ENCODE assay signal across 8 cellular contexts in genomic region chr16:3234543-3235541, GRCh38. TPM values are rescaled to one million over a fixed set of nuclear protein-coding genes. Genes with fewer than 3 reads are reported as not detected.
DNase-seq lines count a peak whose midpoint lies in the region; ATAC-seq and TF ChIP-seq lines count a peak whose summit lies in the region.

Gene ZNF200, minus strand, starts transcription at chr16:3235158. Its CDS starts 1,403 bp downstream, at chr16:3233755.

- peak within 1 kb of the TSS; percentile 96 to 97 for H3K27ac Mint-ChIP-seq in natural killer cell treated with Interleukin-12 subunit alpha and Interleukin-12 subunit beta and Interleukin-15 and Interleukin-18, amount 100 ng/mL, for 72 hours

- peaks cover 12% of the 10 kb centered on the region for H3K36me3 ChIP-seq in H7 (replicated peaks; ENCODE audit: control insufficient read depth, insufficient read depth, low read length)

- no peak for TF ChIP-seq CTCF in fibroblast of pulmonary artery (IDR thresholded peaks at IDR 0.05; ENCODE audit: low read length, missing control alignments)

- no peaks in the 10 kb centered on the region for H3K27me3 ChIP-seq in H7 (ENCODE audit: control insufficient read depth, insufficient read depth, low read length)

- H3K4me3 ChIP-seq in H7 (ENCODE audit: insufficient read depth, low read depth, low read length) = peak within 1 kb of the TSS; percentile 89
- H3K4me3 ChIP-seq in fibroblast of pulmonary artery (replicated peaks; ENCODE audit: low read depth, low read length) = peak within 1 kb of the TSS; percentile 90

- peak; percentile 94 to 96 for ATAC-seq in natural killer cell treated with Interleukin-12 subunit alpha and Interleukin-12 subunit beta and Interleukin-15 and Interleukin-18, amount 100 ng/mL, for 72 hours

- H3K36me3 Mint-ChIP-seq in natural killer cell treated with Interleukin-12 subunit alpha and Interleukin-12 subunit beta and Interleukin-15 and Interleukin-18, amount 100 ng/mL, for 72 hours = peaks cover 45% of the 10 kb centered on the region

- peak; percentile 92 for DNase-seq in ELR (ENCODE audit: low read depth)
- peak; percentile 96 for DNase-seq in H7
- DNase-seq in M059J (ENCODE audit: low read depth) = peak; percentile 95
- DNase-seq in activated T-helper 9 cell treated with anti-CD3 and anti-CD28 coated beads, Interleukin-2, amount 50 U/mL, for 16 hours (ENCODE audit: low read depth) = peak; percentile 85
- peak; percentile 97 for DNase-seq in fibroblast of pulmonary artery (ENCODE audit: low read depth)
- peak; percentile 96 for DNase-seq in natural killer cell treated with Interleukin-12 subunit alpha and Interleukin-12 subunit beta and Interleukin-15 and Interleukin-18, amount 100 ng/mL, for 72 hours (ENCODE audit: low spot score)
- DNase-seq in stimulated activated naive CD4-positive, alpha-beta T cell treated with Interleukin-2 at 50 U/mL for 16 hours (lab: John Stamatoyannopoulos, UW) = peak; percentile 92

- peaks cover 23 to 26% of the 10 kb centered on the region in 2 donors for H3K4me1 Mint-ChIP-seq in natural killer cell treated with Interleukin-12 subunit alpha and Interleukin-12 subunit beta and Interleukin-15 and Interleukin-18, amount 100 ng/mL, for 72 hours (ENCODE audit: low read depth in 2 of 2)

- no peaks in the 10 kb centered on the region for H3K9me3 Mint-ChIP-seq in natural killer cell treated with Interleukin-12 subunit alpha and Interleukin-12 subunit beta and Interleukin-15 and Interleukin-18, amount 100 ng/mL, for 72 hours

- TF ChIP-seq POLR2A in Raji (IDR thresholded peaks at IDR 0.05; ENCODE audit: insufficient read depth, low read depth, low read length) = peak; percentile 90

- peak within 1 kb of the TSS; percentile 96 for H3K4me3 Mint-ChIP-seq in natural killer cell treated with Interleukin-12 subunit alpha and Interleukin-12 subunit beta and Interleukin-15 and Interleukin-18, amount 100 ng/mL, for 72 hours

- H3K27me3 Mint-ChIP-seq in natural killer cell treated with Interleukin-12 subunit alpha and Interleukin-12 subunit beta and Interleukin-15 and Interleukin-18, amount 100 ng/mL, for 72 hours = no peaks in the 10 kb centered on the region

RNA-seq across cellular contexts. Expression of gene ZNF200, which starts in this region (rescaled TPM):
- 9.1 and 13.1 TPM in 2 replicates for total RNA-seq in H7 (2014; rRNA removed; shearing (Covaris generic))
- 10.0 and 17.4 TPM in 2 replicates for total RNA-seq in M059J (2014; rRNA removed; shearing (Covaris generic))
- total RNA-seq in natural killer cell treated with Interleukin-12 subunit alpha and Interleukin-12 subunit beta and Interleukin-15 and Interleukin-18, amount 100 ng/mL, for 72 hours = 10 to 100 TPM; 16.6 to 18.9 TPM

Comparison
In these comparisons a context has a peak if more than half of its experiments do, and no peak if none do; other contexts are left out.
1. Peak in every context shown above with its lines: DNase-seq, ATAC-seq and H3K4me3 ChIP-seq.